19 cellular contexts compared by ENCODE assay signal in genomic region chr19:33291623-33292534, GRCh38. TPM values are rescaled to one million over a fixed set of nuclear protein-coding genes. Genes with fewer than 3 reads are reported as not detected.
DNase-seq lines count a peak whose midpoint lies in the region; ATAC-seq and TF ChIP-seq lines count a peak whose summit lies in the region.
"Had no signal": no experiment of that assay in that cellular context is flagged by ENCODE, and none has a peak within 500 bp of the region (broad histone marks: within the 10 kb centered on the region; RNA-seq: fewer than 3 reads in every experiment).

No MANE protein-coding gene starts in this region.

- H3K79me2 ChIP-seq in mammary epithelial cell (ENCODE audit: insufficient read depth, low read length), result no peaks in the 10 kb centered on the region

- intact Hi-C loops in Caco-2 (cut with micrococcal nuclease; ENCODE audit: unreplicated experiment) (loop anchor here (2.0 to 5.0 kb wide), 3 partner anchors 25 to 111 kb away; no protein-coding TSS in a partner anchor), mammary epithelial cell (cut with micrococcal nuclease) (no loop called here)

- no peak for TF ChIP-seq RAD21 in liver (IDR thresholded peaks at IDR 0.05)

- dilution Hi-C loops in mammary epithelial cell (cut with HindIII; ENCODE audit: low sequenced_read_pairs), result loop anchor here (5.0 kb wide), 3 partner anchors 55 to 130 kb away; no protein-coding TSS in a partner anchor

- H3K4me1 ChIP-seq in Caco-2 (peaks cover 52% of the 10 kb centered on the region), liver (ENCODE audit: control insufficient read depth in 4 of 4, insufficient read depth in 4 of 4, low read length in 3 of 4) (peaks cover 17 to 58% (median 40%) of the 10 kb centered on the region in 4 donors), mammary epithelial cell (ENCODE audit: insufficient read depth, low read length) (peaks cover 34% of the 10 kb centered on the region)

- H3K27ac Mint-ChIP-seq in Caco-2 (ENCODE audit: unreplicated experiment) (peak overlapping the region; percentile 97), chondrocyte (ENCODE audit: unreplicated experiment) (no peak overlapping the region)
- H3K27ac Mint-ChIP-seq: GM23338 had no signal

- ATAC-seq in GM21786 (IDR thresholded peaks at IDR 0.05; ENCODE audit: unreplicated experiment), result no peak
- ATAC-seq: GM23338 had no signal

- TF ChIP-seq CTCF in Caco-2 (IDR thresholded peaks at IDR 0.05; ENCODE audit: insufficient read depth in 1 of 2, low read depth in 1 of 2, low read length in 1 of 2, severe bottlenecking in 1 of 2, unreplicated experiment in 1 of 2) (no peak), chondrocyte (IDR thresholded peaks at IDR 0.05) (no peak), liver (IDR thresholded peaks at IDR 0.05; ENCODE audit: low read depth, low read length, missing input control) (no peak), mammary epithelial cell (conservative IDR thresholded peaks at IDR 0.05 in 1 of 2, IDR thresholded peaks at IDR 0.05 in 1 of 2; ENCODE audit: extremely low read depth in 1 of 2, insufficient read depth in 1 of 2, low read depth in 1 of 2, low read length in 2 of 2) (no peak)

- H3K4me3 ChIP-seq in Caco-2 (ENCODE audit: low read depth, low read length) (no peak overlapping the region), liver (ENCODE audit: low read depth in 1 of 3, low read length in 3 of 3) (no peak overlapping the region), skin epidermis (no peak overlapping the region), mammary epithelial cell (replicated peaks in 1 of 3; ENCODE audit: insufficient read depth in 1 of 3, low read depth in 2 of 3, low read length in 3 of 3) (no peak overlapping the region)
- H3K4me3 ChIP-seq: gastroesophageal sphincter, GM23338, ovary had no signal

- in situ Hi-C loops in mammary epithelial cell (cut with MboI; ENCODE audit: low sequenced_read_pairs in 2 of 2), result loop anchor here in 1 of 2 donors (10.0 kb wide), 1 partner anchor 83 kb away; the partner anchor contains the start of gene CEBPG

- H3K9me3 Mint-ChIP-seq in Caco-2 (ENCODE audit: unreplicated experiment) (peaks cover 23% of the 10 kb centered on the region), chondrocyte (ENCODE audit: low read depth) (peaks cover 18% of the 10 kb centered on the region)

- H3K9me3 ChIP-seq in Caco-2 (peaks cover 5% of the 10 kb centered on the region; the same call in 1 of the 2 replicates), liver (ENCODE audit: control insufficient read depth in 4 of 4, low read length in 3 of 4) (no peaks in the 10 kb centered on the region), mammary epithelial cell (replicated peaks; ENCODE audit: insufficient read depth, low read length) (no peaks in the 10 kb centered on the region)
- H3K9me3 ChIP-seq: ovary had no signal

- no peak overlapping the region for H3K4me2 ChIP-seq in mammary epithelial cell (ENCODE audit: insufficient read depth, low read depth, low read length)
- H3K4me2 ChIP-seq: GM23338 had no signal

- H3K9ac ChIP-seq in liver (ENCODE audit: low read depth in 1 of 2, low read length in 2 of 2) (peak overlapping the region in 1 of 2 donors; percentile 70), mammary epithelial cell (ENCODE audit: insufficient read depth, low read length) (no peak overlapping the region)

- peaks cover 33% of the 10 kb centered on the region for H3K4me1 Mint-ChIP-seq in Caco-2 (ENCODE audit: low read depth, unreplicated experiment)
- H3K4me1 Mint-ChIP-seq in chondrocyte (ENCODE audit: low read depth), result peaks cover 7% of the 10 kb centered on the region

- WGBS in liver, result 63% methylated on average over 15 of the region's 15 CpGs
- WGBS in mammary epithelial cell (ENCODE audit: low coverage, missing lambda C conversion rate), result 92% methylated on average over 15 of the region's 15 CpGs

- DNase-seq in Caco-2 (peak in 1 of 2 experiments; percentile 76), chondrocyte (ENCODE audit: low spot score) (peak; percentile 44), mammary epithelial cell (no peak), NCI-H2227 (lab: John Stamatoyannopoulos, UW; ENCODE audit: unreplicated experiment) (no peak), NCI-H1092 (lab: John Stamatoyannopoulos, UW) (no peak)
- DNase-seq: activated effector memory CD4-positive, alpha-beta T cell treated with Interleukin-2 at 50 U/mL for 16 hours; amniotic stem cell; central memory CD4-positive, alpha-beta T cell; GDM1; Kasumi-1; NCI-H1436; NCI-H226; ovary; stimulated activated naive CD4-positive, alpha-beta T cell treated with Interleukin-2 at 50 U/mL for 16 hours had no signal

- H4K20me1 ChIP-seq in mammary epithelial cell (ENCODE audit: insufficient read depth, low read length), result no peaks in the 10 kb centered on the region

- H3K27me3 ChIP-seq in Caco-2 (replicated peaks; ENCODE audit: control insufficient read depth, insufficient read depth, low read length) (no peaks in the 10 kb centered on the region), liver (ENCODE audit: control insufficient read depth in 4 of 4, insufficient read depth in 4 of 4, low read length in 3 of 4) (no peaks in the 10 kb centered on the region), mammary epithelial cell (ENCODE audit: insufficient read depth, low read length) (no peaks in the 10 kb centered on the region)
- H3K27me3 ChIP-seq: ovary had no signal

- CTCF ChIA-PET in Caco-2 (lab: Charles Lee) (interaction anchor here (0.7 to 1.5 kb wide), 4 partner anchors 7 to 440 kb away, joined by 3 to 7 read pairs (median 3); no protein-coding TSS in a partner anchor), mammary epithelial cell (lab: Charles Lee; ENCODE audit: low non-redundant PET) (no interaction called here)

- H3K36me3 ChIP-seq in Caco-2 (ENCODE audit: control insufficient read depth, insufficient read depth, low read length) (no peaks in the 10 kb centered on the region), liver (ENCODE audit: control insufficient read depth in 4 of 4, insufficient read depth in 3 of 4, low read depth in 1 of 4, low read length in 3 of 4) (no peaks in the 10 kb centered on the region), mammary epithelial cell (ENCODE audit: insufficient read depth, low read length) (no peaks in the 10 kb centered on the region)
- H3K36me3 ChIP-seq: gastroesophageal sphincter, ovary had no signal

- no peak overlapping the region for H2AFZ ChIP-seq in mammary epithelial cell (ENCODE audit: low read depth, low read length)
- H2AFZ ChIP-seq: GM23338 had no signal

- no peaks in the 10 kb centered on the region for H3K27me3 Mint-ChIP-seq in Caco-2 (ENCODE audit: insufficient read depth, unreplicated experiment)
- peaks cover 3% of the 10 kb centered on the region for H3K27me3 Mint-ChIP-seq in chondrocyte (ENCODE audit: low read depth)

- BruUV-seq in Caco-2 (replicated peaks; lab: Mats Ljungman, UMichigan), result no TSS peak
- BruUV-seq in mammary epithelial cell (replicated peaks; lab: Mats Ljungman, UMichigan), result no TSS peak

- H3K4me3 Mint-ChIP-seq in Caco-2 (ENCODE audit: unreplicated experiment), result peak overlapping the region; percentile 43
- no peak overlapping the region for H3K4me3 Mint-ChIP-seq in chondrocyte (ENCODE audit: unreplicated experiment)
- H3K4me3 Mint-ChIP-seq: GM23338 had no signal

- POLR2A ChIA-PET in Caco-2 (lab: Charles Lee), result interaction anchor here (1.0 to 1.7 kb wide), 2 partner anchors 11 to 82 kb away, joined by 5 to 18 read pairs; partner anchors contain the start of gene CEBPG

- peak overlapping the region; percentile 96 to 97 for H3K27ac ChIP-seq in liver (ENCODE audit: low read depth in 1 of 2, low read length in 2 of 2)
- H3K27ac ChIP-seq in skin epidermis, result peak overlapping the region in 20 of 21 experiments; percentile 28 to 87 (median 77)
- H3K27ac ChIP-seq in mammary epithelial cell (ENCODE audit: insufficient read depth, low read depth, low read length), result no peak overlapping the region
- H3K27ac ChIP-seq: ovary had no signal

- H3K36me3 Mint-ChIP-seq in Caco-2 (ENCODE audit: insufficient read depth, unreplicated experiment) (peaks cover 15% of the 10 kb centered on the region), chondrocyte (ENCODE audit: low read depth) (no peaks in the 10 kb centered on the region)

TF ChIP-seq in liver, 16 proteins besides CTCF, POLR2A, EP300 and RAD21:
- TF ChIP-seq SP1 (IDR thresholded peaks at IDR 0.05) (peak; percentile 12), YY1 (IDR thresholded peaks at IDR 0.05) (no peak), EGR1 (IDR thresholded peaks at IDR 0.05; ENCODE audit: low read depth in 2 of 2) (no peak)
- TF ChIP-seq, protein P1, sequence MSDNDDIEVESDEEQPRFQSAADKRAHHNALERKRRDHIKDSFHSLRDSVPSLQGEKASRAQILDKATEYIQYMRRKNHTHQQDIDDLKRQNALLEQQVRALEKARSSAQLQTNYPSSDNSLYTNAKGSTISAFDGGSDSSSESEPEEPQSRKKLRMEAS (IDR thresholded peaks at IDR 0.05), result no peak
- TF ChIP-seq, protein P2, sequence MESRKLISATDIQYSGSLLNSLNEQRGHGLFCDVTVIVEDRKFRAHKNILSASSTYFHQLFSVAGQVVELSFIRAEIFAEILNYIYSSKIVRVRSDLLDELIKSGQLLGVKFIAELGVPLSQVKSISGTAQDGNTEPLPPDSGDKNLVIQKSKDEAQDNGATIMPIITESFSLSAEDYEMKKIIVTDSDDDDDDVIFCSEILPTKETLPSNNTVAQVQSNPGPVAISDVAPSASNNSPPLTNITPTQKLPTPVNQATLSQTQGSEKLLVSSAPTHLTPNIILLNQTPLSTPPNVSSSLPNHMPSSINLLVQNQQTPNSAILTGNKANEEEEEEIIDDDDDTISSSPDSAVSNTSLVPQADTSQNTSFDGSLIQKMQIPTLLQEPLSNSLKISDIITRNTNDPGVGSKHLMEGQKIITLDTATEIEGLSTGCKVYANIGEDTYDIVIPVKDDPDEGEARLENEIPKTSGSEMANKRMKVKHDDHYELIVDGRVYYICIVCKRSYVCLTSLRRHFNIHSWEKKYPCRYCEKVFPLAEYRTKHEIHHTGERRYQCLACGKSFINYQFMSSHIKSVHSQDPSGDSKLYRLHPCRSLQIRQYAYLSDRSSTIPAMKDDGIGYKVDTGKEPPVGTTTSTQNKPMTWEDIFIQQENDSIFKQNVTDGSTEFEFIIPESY (IDR thresholded peaks at IDR 0.05), result no peak
TF ChIP-seq in liver: peak in this region for 1.

RNA-seq across cellular contexts. Expression of gene CEBPA, which starts 10.5 kb away (rescaled TPM):
- total RNA-seq in Caco-2 (2022) (97.9 and 110 TPM in 2 replicates), chondrocyte (0.56 to 2.2 TPM (median 1.7 TPM) in 3 replicates), liver (10 to 100 TPM; 70.0 to 95.5 TPM), mammary epithelial cell (1 to 10 TPM; 2.8 to 3.3 TPM)
- polyA plus RNA-seq in liver (100 to 1,000 TPM in 1 of 2 donors, 10 to 100 TPM in 1; 32.9 to 112 TPM), mammary epithelial cell (1.1 TPM)
- polyA minus RNA-seq in mammary epithelial cell, result 0.47 TPM

Comparison
In these comparisons a context has a peak if more than half of its experiments do, and no peak if none do; other contexts are left out.
1. RNA of gene CEBPA, which starts 10.5 kb away (total RNA-seq): 97.9 to 110 TPM in Caco-2 and 70.0 to 95.5 TPM in liver; 2.8 to 3.3 TPM in mammary epithelial cell and 0.56 to 2.2 TPM in chondrocyte; every median in the first group is over 10 times any median in the second.